20 cellular contexts compared by ENCODE assay signal in the genomic region with DNA sequence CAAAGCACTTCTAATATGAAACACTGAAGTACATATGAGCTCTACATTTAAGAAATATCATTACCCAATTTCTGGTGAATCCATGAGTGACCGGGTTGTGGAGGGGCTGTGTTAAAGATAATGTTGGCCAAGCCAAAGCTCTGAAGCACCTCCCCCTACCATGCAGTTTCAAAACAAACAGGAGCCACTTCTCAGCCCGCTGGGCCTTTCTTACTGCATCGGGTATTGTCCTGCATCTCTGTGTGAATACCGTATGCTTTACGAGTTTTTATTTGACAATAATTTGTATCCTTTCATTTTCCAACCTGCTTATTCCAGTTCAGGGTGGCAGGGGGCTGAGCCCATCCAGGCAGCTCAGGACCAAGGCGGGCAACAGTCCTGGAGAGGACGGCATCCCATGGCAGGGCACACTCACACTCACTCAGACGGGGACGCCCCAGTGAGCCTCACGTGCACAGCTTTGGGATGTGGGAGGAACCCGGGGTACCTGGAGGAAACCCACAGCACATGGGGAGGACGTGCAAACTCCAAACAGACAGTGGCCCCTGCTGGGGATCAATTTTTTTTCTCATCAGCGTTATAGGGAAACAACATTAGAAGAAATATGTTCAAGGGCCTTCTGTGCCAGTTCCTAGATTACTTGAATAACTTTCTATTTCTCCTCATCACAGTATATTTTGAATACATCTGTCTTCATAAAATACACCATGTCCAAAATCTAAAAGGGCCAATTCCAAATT. TPM values are rescaled to one million over a fixed set of nuclear protein-coding genes. Genes with fewer than 3 reads are reported as not detected.
DNase-seq lines count a peak whose midpoint lies in the region; ATAC-seq, FAIRE-seq and TF ChIP-seq lines count a peak whose summit lies in the region.
"Had no signal": no experiment of that assay in that cellular context is flagged by ENCODE, and none has a peak within 500 bp of the region (broad histone marks: within the 10 kb centered on the region; RNA-seq: fewer than 3 reads in every experiment).

No MANE protein-coding gene starts in this region.

- BruUV-seq in K562 (replicated peaks; lab: Mats Ljungman, UMichigan): no TSS peak

- H2AFZ ChIP-seq in KMS-11 (ENCODE audit: low read depth) (no peak overlapping the region), K562 (ENCODE audit: low read depth, low read length) (no peak overlapping the region)
- H2AFZ ChIP-seq: GM23248, PC-9 had no signal

- WGBS in K562 (ENCODE audit: insufficient coverage, low coverage, missing lambda C conversion rate): 53% methylated on average over 13 of the region's 13 CpGs

- peaks cover 40% of the 10 kb centered on the region for H3K27me3 Mint-ChIP-seq in neural crest cell (ENCODE audit: low read depth)
- peaks cover 24% of the 10 kb centered on the region for H3K27me3 Mint-ChIP-seq in activated naive CD4-positive, alpha-beta T cell treated with anti-CD3 and anti-CD28 coated beads, Interleukin-2, amount 10 ng/mL, durations not matched to agents 7 days and 5 days

- H4K20me1 ChIP-seq in KMS-11 (ENCODE audit: insufficient read depth) (no peaks in the 10 kb centered on the region), K562 (replicated peaks; ENCODE audit: control insufficient read depth, insufficient read depth, low read length) (no peaks in the 10 kb centered on the region)

- peak in 1 of 2 experiments; percentile 48; a peak in 2 of 4 replicates for TF ChIP-seq RAD21 in K562 (CRISPR knock-in tag; conservative IDR thresholded peaks at IDR 0.05 in 1 of 2, IDR thresholded peaks at IDR 0.05 in 1 of 2)

- H3K4me3 ChIP-seq in KMS-11 (IDR thresholded peaks at IDR 0.05; ENCODE audit: insufficient read depth, low read depth, low read length) (no peak overlapping the region), K562 (no peak overlapping the region)
- H3K4me3 ChIP-seq: GM23248 had no signal

- H3K9me1 ChIP-seq in K562 (ENCODE audit: control insufficient read depth, insufficient read depth, low read length): no peaks in the 10 kb centered on the region

- no peaks in the 10 kb centered on the region; the same call in 1 of the 2 replicates for H3K79me2 ChIP-seq in KMS-11 (ENCODE audit: insufficient read depth, low read depth)
- peaks cover 33% of the 10 kb centered on the region for H3K79me2 ChIP-seq in K562 (ENCODE audit: control insufficient read depth, insufficient read depth, low read length)

- TF ChIP-seq EP300 in K562 (IDR thresholded peaks at IDR 0.05; ENCODE audit: low read length): no peak

- FAIRE-seq in K562 (lab: Jason Lieb, UNC): no peak
- FAIRE-seq: D721Med had no signal

- peaks cover 7% of the 10 kb centered on the region for H3K9me3 Mint-ChIP-seq in neural crest cell
- H3K9me3 Mint-ChIP-seq in activated naive CD4-positive, alpha-beta T cell treated with anti-CD3 and anti-CD28 coated beads, Interleukin-2, amount 10 ng/mL, durations not matched to agents 7 days and 5 days: peaks cover 7% of the 10 kb centered on the region

- POLR2A ChIA-PET in K562 (lab: Yijun Ruan, JAX): interaction anchor here (1.2 to 2.3 kb wide), 3 partner anchors 8 to 200 kb away, joined by 3 to 13 read pairs (median 6); no protein-coding TSS in a partner anchor

- H3K27me3 ChIP-seq in KMS-11 (ENCODE audit: insufficient read depth, low read depth) (no peaks in the 10 kb centered on the region), K562 (ENCODE audit: control insufficient read depth in 2 of 2, insufficient read depth in 2 of 2, low read length in 2 of 2) (no peaks in the 10 kb centered on the region)
- H3K27me3 ChIP-seq: SJCRH30 had no signal

- TF ChIP-seq CTCF in KMS-11 (conservative IDR thresholded peaks at IDR 0.05; ENCODE audit: low read depth, low read length) (no peak), K562 (IDR thresholded peaks at IDR 0.05 in 2 of 3, conservative IDR thresholded peaks at IDR 0.05 in 1 of 3; ENCODE audit: insufficient read depth in 2 of 3, low read depth in 1 of 3, low read length in 3 of 3) (peak in 2 of 3 experiments; percentile 28 to 34; a peak in 2 of 6 replicates), neural crest cell (conservative IDR thresholded peaks at IDR 0.05) (no peak)

- peak; percentile 39 for DNase-seq in NCI-H345 (lab: John Stamatoyannopoulos, UW)
- no peak for DNase-seq in NCI-H345 treated with DMSO at 0.1 percent for 48 hours (lab: John Stamatoyannopoulos, UW; ENCODE audit: unreplicated experiment)
- peak in 1 of 4 experiments; percentile 33 for DNase-seq in K562 (ENCODE audit: extremely low read depth in 1 of 4, low spot score in 3 of 4)
- DNase-seq in neural crest cell (ENCODE audit: low read depth, low spot score): no peak
- DNase-seq in activated naive CD4-positive, alpha-beta T cell treated with anti-CD3 and anti-CD28 coated beads, Interleukin-2, amount 10 ng/mL, durations not matched to agents 7 days and 5 days: no peak
- DNase-seq in germinal center (ENCODE audit: low spot score): no peak
- DNase-seq: DMS79 treated with DMSO at 0.1 percent for 48 hours; GM23248; KBM-7; NCI-H1436; NCI-H2029; NCI-H524; NK-92 treated with Interleukin-12 subunit alpha and Interleukin-12 subunit beta, amount 100 ng/mL, for 24 hours; PC-9; SJCRH30 had no signal

- H3K36me3 ChIP-seq in KMS-11 (ENCODE audit: insufficient read depth) (no peaks in the 10 kb centered on the region), K562 (ENCODE audit: control insufficient read depth, insufficient read depth, low read length) (0 out of 3 replicates have a peak, but pooled peaks cover under 1% of the 10 kb centered on the region)
- H3K36me3 ChIP-seq: SJCRH30 had no signal

- H3K9me3 ChIP-seq in K562 (replicated peaks; ENCODE audit: control insufficient read depth, insufficient read depth, low read depth, low read length): no peaks in the 10 kb centered on the region

- CTCF ChIA-PET in K562 (lab: Yijun Ruan, JAX; ENCODE audit: low intra/inter-chr PET ratio): no interaction called here
- CTCF ChIA-PET in activated naive CD4-positive, alpha-beta T cell treated with anti-CD3 and anti-CD28 coated beads, Interleukin-2, amount 10 ng/mL, durations not matched to agents 7 days and 5 days (lab: Charles Lee): interaction anchor here (0.6 to 1.7 kb wide), 4 partner anchors 8 to 252 kb away, joined by 3 to 7 read pairs (median 4); no protein-coding TSS in a partner anchor

- H3K27ac ChIP-seq in KMS-11 (no peak overlapping the region), K562 (ENCODE audit: extremely low read depth, low read depth, low read length) (no peak overlapping the region)
- H3K27ac ChIP-seq: 22Rv1, GM23248, HL-60, PC-9, SJCRH30 had no signal

- H3K4me3 Mint-ChIP-seq in neural crest cell: peak overlapping the region; percentile 93
- no peak overlapping the region for H3K4me3 Mint-ChIP-seq in activated naive CD4-positive, alpha-beta T cell treated with anti-CD3 and anti-CD28 coated beads, Interleukin-2, amount 10 ng/mL, durations not matched to agents 7 days and 5 days

- H3K36me3 Mint-ChIP-seq in neural crest cell (ENCODE audit: low read depth): peaks cover 10% of the 10 kb centered on the region
- peaks cover 4% of the 10 kb centered on the region for H3K36me3 Mint-ChIP-seq in activated naive CD4-positive, alpha-beta T cell treated with anti-CD3 and anti-CD28 coated beads, Interleukin-2, amount 10 ng/mL, durations not matched to agents 7 days and 5 days

- H3K9ac ChIP-seq in KMS-11 (no peak overlapping the region), K562 (ENCODE audit: insufficient read depth in 1 of 2, low read depth in 2 of 2, low read length in 2 of 2) (peak overlapping the region in 1 of 2 experiments; percentile 13; a peak in 1 of 4 replicates)
- H3K9ac ChIP-seq: GM23248 had no signal

- TF ChIP-seq POLR2A in K562 (conservative IDR thresholded peaks at IDR 0.05): no peak

- H3K4me2 ChIP-seq in KMS-11 (peak overlapping the region; percentile 94; the same call in 1 of the 2 replicates), K562 (ENCODE audit: insufficient read depth, low read length) (no peak overlapping the region)

- in situ Hi-C loops in K562 (cut with MboI): no loop called here

- H3K4me1 Mint-ChIP-seq in neural crest cell: peaks cover 17% of the 10 kb centered on the region
- H3K4me1 Mint-ChIP-seq in activated naive CD4-positive, alpha-beta T cell treated with anti-CD3 and anti-CD28 coated beads, Interleukin-2, amount 10 ng/mL, durations not matched to agents 7 days and 5 days: peaks cover 20% of the 10 kb centered on the region

- no peak for ATAC-seq in K562
- no peak for ATAC-seq in GM19397 (IDR thresholded peaks at IDR 0.05; ENCODE audit: unreplicated experiment)

- no peak overlapping the region for H3K27ac Mint-ChIP-seq in neural crest cell (ENCODE audit: unreplicated experiment)
- no peak overlapping the region for H3K27ac Mint-ChIP-seq in activated naive CD4-positive, alpha-beta T cell treated with anti-CD3 and anti-CD28 coated beads, Interleukin-2, amount 10 ng/mL, durations not matched to agents 7 days and 5 days

- H3K4me1 ChIP-seq in KMS-11 (ENCODE audit: low read depth, poor library complexity, severe bottlenecking) (peaks cover 16% of the 10 kb centered on the region), K562 (replicated peaks in 1 of 2; ENCODE audit: control insufficient read depth in 2 of 2, insufficient read depth in 2 of 2, low read length in 2 of 2) (peaks cover 5 to 20% of the 10 kb centered on the region in 2 experiments; a peak in 4 of 5 replicates)
- H3K4me1 ChIP-seq: SJCRH30 had no signal

- intact Hi-C loops in K562 (cut with micrococcal nuclease): loop anchor here (5.0 to 10.0 kb wide), 3 partner anchors 98 to 838 kb away; partner anchors contain the start of gene LMBR1

TF ChIP-seq in K562, 482 proteins besides CTCF, POLR2A, EP300 and RAD21 (continues in another document):
- TF ChIP-seq TEAD4 (IDR thresholded peaks at IDR 0.05; ENCODE audit: low read length) (no peak), TEAD4 (CRISPR knock-in tag; IDR thresholded peaks at IDR 0.05; ENCODE audit: borderline replicate concordance) (0 out of 2 replicates have a peak, but pooled peaks have one; percentile 27)

RNA-seq across cellular contexts. Expression of gene RNF32, which starts 1.9 kb away (rescaled TPM):
- total RNA-seq in K562 (2011; cell fraction: chromatin; rRNA removed; ENCODE audit: low replicate concordance): 1.6 and 7.1 TPM in 2 replicates
- 1.3 and 1.8 TPM in 2 replicates for total RNA-seq in K562 (2011; cell fraction: nucleolus; rRNA removed)
- total RNA-seq in K562 (2011; cell fraction: nucleoplasm; rRNA removed): 2.5 and 5.6 TPM in 2 replicates
- total RNA-seq in K562 (2014; rRNA removed) (2.6 and 4.1 TPM in 2 replicates), K562 (2014; rRNA removed; fragmentation: Illumina TruSeq; extraction: Trizol) (4.7 and 5.9 TPM in 2 replicates), K562 (2015; rRNA removed; fragmentation: Illumina TruSeq; extraction: Trizol) (4.1 and 4.3 TPM in 2 replicates), K562 (2021) (3.9 and 4.6 TPM in 2 replicates), neural crest cell (1.2 and 1.4 TPM in 2 replicates)
- polyA plus RNA-seq in K562 (2011; rRNA removed) (3.7 and 5.7 TPM in 2 replicates), K562 (2014; fragmentation: Illumina TruSeq; extraction: Trizol) (5.2 and 7.0 TPM in 2 replicates), K562 (2014; fragmentation: Nextera tagmentation; extraction: Ambion mirVana) (1 to 10 TPM; 3.2 to 3.7 TPM), K562 (2014; rRNA removed) (5.2 and 5.3 TPM in 2 replicates)
- polyA plus RNA-seq in K562 (2011; cell fraction: cytosol; rRNA removed): 1.5 and 1.9 TPM in 2 replicates
- 4.2 and 6.4 TPM in 2 replicates for polyA plus RNA-seq in K562 (2011; cell fraction: nucleus; rRNA removed)
- 6.1 and 10.5 TPM in 2 replicates for polyA plus RNA-seq in K562 (2012)
- 1.8 and 2.7 TPM in 2 replicates for polyA minus RNA-seq in K562 (2011; rRNA and poly(A)+ RNA removed)
- polyA minus RNA-seq in K562 (2011; cell fraction: cytosol; rRNA and poly(A)+ RNA removed): 1.0 TPM in 1 of 2 replicates, not detected in the other
- 1.8 and 2.4 TPM in 2 replicates for polyA minus RNA-seq in K562 (2011; cell fraction: nucleus; rRNA and poly(A)+ RNA removed)

Comparison
In these comparisons a context has a peak if more than half of its experiments do, and no peak if none do; other contexts are left out.
1. CTCF ChIP-seq: peak in K562 (2 of 3); none in KMS-11 (single experiment) and neural crest cell (single experiment).